In genomic region chr10:22003111-22003963, GRCh38 we compare ENCODE assay signal across 8 cellular contexts. TPM values are rescaled to one million over a fixed set of nuclear protein-coding genes. Genes with fewer than 3 reads are reported as not detected.
DNase-seq lines count a peak whose midpoint lies in the region; ATAC-seq and TF ChIP-seq lines count a peak whose summit lies in the region.

Gene DNAJC1, minus strand, starts transcription at chr10:22003730. Its CDS starts 296 bp downstream, at chr10:22003434.

- ATAC-seq in GM19372 (IDR thresholded peaks at IDR 0.05; ENCODE audit: low read depth, unreplicated experiment) (peak; percentile 93), HG03558 (IDR thresholded peaks at IDR 0.05; ENCODE audit: extremely low read depth, unreplicated experiment) (peak; percentile 95), left lobe of liver (peak; percentile 96)

- peak; percentile 33 for TF ChIP-seq CTCF in C4-2B (conservative IDR thresholded peaks at IDR 0.05)

- peak; percentile 97 for DNase-seq in NCI-H748 (lab: John Stamatoyannopoulos, UW; ENCODE audit: unreplicated experiment)
- DNase-seq in activated CD4-positive, alpha-beta T cell treated with anti-CD3 and anti-CD28 coated beads, Interleukin-2, amount 50 U/mL, for 1 hour: peak; percentile 99
- DNase-seq in dedifferentiated amniotic fluid mesenchymal stem cell (ENCODE audit: extremely low spot score): peak; percentile 94
- DNase-seq in left lobe of liver (ENCODE audit: low spot score): peak; percentile 99
- peak; percentile 98 for DNase-seq in stimulated activated CD4-positive, alpha-beta T cell treated with anti-CD3 and anti-CD28 coated beads, Interleukin-2, amount 100 ng/mL, for 4 hours (ENCODE audit: low read depth)

- H3K27ac ChIP-seq in C4-2B: peak within 1 kb of the TSS; percentile 91

RNA-seq across cellular contexts. Expression of gene DNAJC1, which starts in this region (rescaled TPM):
- 29.3 TPM for total RNA-seq in left lobe of liver

Comparison
In these comparisons a context has a peak if more than half of its experiments do, and no peak if none do; other contexts are left out.
1. Peak in every context shown above with its lines: DNase-seq, ATAC-seq and H3K27ac ChIP-seq.